In the genomic region with DNA sequence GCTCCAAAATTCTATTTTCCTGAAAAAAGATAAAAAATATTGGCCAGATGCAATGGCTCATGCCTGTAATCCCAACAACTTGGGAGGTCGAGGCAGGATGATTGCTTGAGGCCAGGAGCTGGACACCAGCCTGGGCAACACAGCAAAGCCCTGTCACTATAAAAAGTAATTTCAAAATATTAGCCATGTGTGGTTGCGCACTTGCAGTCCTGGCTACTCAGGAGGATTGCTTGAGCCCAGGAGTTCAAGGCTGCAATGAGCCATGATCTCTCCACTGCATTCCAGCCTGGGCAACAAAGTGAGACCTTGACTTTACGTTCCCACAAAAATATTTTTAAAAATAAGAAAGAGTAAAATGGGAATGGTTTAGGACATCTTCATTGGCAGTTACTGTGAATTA, we compare ENCODE assay signal across 33 cellular contexts.
DNase-seq lines count a peak whose midpoint lies in the region; ATAC-seq and TF ChIP-seq lines count a peak whose summit lies in the region.
"Had no signal": no experiment of that assay in that cellular context is flagged by ENCODE, and none has a peak within 500 bp of the region (broad histone marks: within the 10 kb centered on the region; RNA-seq: fewer than 3 reads in every experiment).

No MANE protein-coding gene starts in this region.

- no peak for TF ChIP-seq EP300 in gastroesophageal sphincter (IDR thresholded peaks at IDR 0.05)

- POLR2A ChIA-PET in naive thymus-derived CD4-positive, alpha-beta T cell (lab: Charles Lee), result interaction anchor here (1.4 to 14.5 kb wide), 4 partner anchors 7 to 18 kb away, joined by 6 to 189 read pairs (median 98); no protein-coding TSS in a partner anchor

- H3K9me3 ChIP-seq in gastroesophageal sphincter (no peaks in the 10 kb centered on the region), upper lobe of right lung (no peaks in the 10 kb centered on the region)
- H3K9me3 ChIP-seq in naive thymus-derived CD4-positive, alpha-beta T cell (ENCODE audit: control insufficient read depth in 2 of 3, low read length in 3 of 3), result no peaks in the 10 kb centered on the region
- H3K9me3 ChIP-seq: spleen had no signal

- peaks cover 21 to 62% (median 23%) of the 10 kb centered on the region in 3 donors for H3K4me1 ChIP-seq in gastroesophageal sphincter
- H3K4me1 ChIP-seq in naive thymus-derived CD4-positive, alpha-beta T cell (ENCODE audit: control insufficient read depth in 2 of 2, insufficient read depth in 2 of 2, low read length in 2 of 2), result peaks cover 0 to 81% of the 10 kb centered on the region in 2 donors
- H3K4me1 ChIP-seq in upper lobe of right lung, result peaks cover 43% of the 10 kb centered on the region

- H3K36me3 ChIP-seq in gastroesophageal sphincter (no peaks in the 10 kb centered on the region), upper lobe of right lung (no peaks in the 10 kb centered on the region)
- H3K36me3 ChIP-seq in naive thymus-derived CD4-positive, alpha-beta T cell (ENCODE audit: control insufficient read depth in 2 of 3, insufficient read depth in 3 of 3, low read length in 3 of 3), result peaks cover 0 to 9% (median 0%) of the 10 kb centered on the region in 3 experiments
- H3K36me3 ChIP-seq: spleen had no signal

- H3K4me3 ChIP-seq in gastroesophageal sphincter (no peak overlapping the region), upper lobe of right lung (no peak overlapping the region)
- no peak overlapping the region for H3K4me3 ChIP-seq in naive thymus-derived CD4-positive, alpha-beta T cell (ENCODE audit: low read length)
- H3K4me3 ChIP-seq: GM23338, K562, spleen had no signal

- no peaks in the 10 kb centered on the region for H3K27me3 Mint-ChIP-seq in activated naive CD8-positive, alpha-beta T cell
- H3K27me3 Mint-ChIP-seq in activated naive CD8-positive, alpha-beta T cell treated with anti-CD3 and anti-CD28 coated beads, Interleukin-2, amount 50 U/mL, for 24 hours, result no peaks in the 10 kb centered on the region
- no peaks in the 10 kb centered on the region for H3K27me3 Mint-ChIP-seq in naive thymus-derived CD4-positive, alpha-beta T cell
- H3K27me3 Mint-ChIP-seq: activated B cell treated with CpG ODN at 0.5 μM for 24 hours; activated CD4-positive, alpha-beta memory T cell treated with anti-CD3 and anti-CD28 coated beads for 36 hours; memory B cell had no signal

- 63 to 70% methylated on average over 3 of the region's 3 CpGs for WGBS in gastroesophageal sphincter (ENCODE audit: low coverage in 1 of 2), 2 donors

- no peak for ATAC-seq in activated naive CD8-positive, alpha-beta T cell treated with anti-CD3 and anti-CD28 coated beads, Interleukin-2, amount 50 U/mL, for 24 hours
- peak; percentile 29 for ATAC-seq in gastroesophageal sphincter
- no peak for ATAC-seq in naive thymus-derived CD4-positive, alpha-beta T cell
- no peak for ATAC-seq in upper lobe of right lung
- ATAC-seq in GM19324 (IDR thresholded peaks at IDR 0.05; ENCODE audit: low FRiP score, unreplicated experiment), result no peak
- ATAC-seq: K562; stimulated activated effector memory CD8-positive, alpha-beta T cell treated with anti-CD3 and anti-CD28 coated beads, Interleukin-12 subunit alpha, Interleukin-12 subunit beta, amount 100 ng/mL, for 72 hours had no signal

- TF ChIP-seq POLR2A in gastroesophageal sphincter (IDR thresholded peaks at IDR 0.05), result no peak

- H3K4me3 Mint-ChIP-seq in activated naive CD8-positive, alpha-beta T cell, result no peak overlapping the region
- no peak overlapping the region for H3K4me3 Mint-ChIP-seq in activated naive CD8-positive, alpha-beta T cell treated with anti-CD3 and anti-CD28 coated beads, Interleukin-2, amount 50 U/mL, for 24 hours
- peak overlapping the region in 5 of 10 donors; percentile 7 to 63 (median 62) for H3K4me3 Mint-ChIP-seq in naive thymus-derived CD4-positive, alpha-beta T cell
- H3K4me3 Mint-ChIP-seq: activated B cell treated with CpG ODN at 0.5 μM for 24 hours; activated CD4-positive, alpha-beta memory T cell treated with anti-CD3 and anti-CD28 coated beads for 36 hours; brain; GM23338; HFFc6; memory B cell; stimulated activated effector memory CD8-positive, alpha-beta T cell treated with anti-CD3 and anti-CD28 coated beads, Interleukin-12 subunit alpha, Interleukin-12 subunit beta, amount 100 ng/mL, for 72 hours had no signal

- H3K9me3 Mint-ChIP-seq in activated naive CD8-positive, alpha-beta T cell (ENCODE audit: low read depth), result no peaks in the 10 kb centered on the region
- peaks cover 6% of the 10 kb centered on the region for H3K9me3 Mint-ChIP-seq in activated naive CD8-positive, alpha-beta T cell treated with anti-CD3 and anti-CD28 coated beads, Interleukin-2, amount 50 U/mL, for 24 hours
- H3K9me3 Mint-ChIP-seq in naive thymus-derived CD4-positive, alpha-beta T cell, result peaks cover 0 to 6% (median 0%) of the 10 kb centered on the region in 11 donors
- H3K9me3 Mint-ChIP-seq: activated B cell treated with CpG ODN at 0.5 μM for 24 hours; activated CD4-positive, alpha-beta memory T cell treated with anti-CD3 and anti-CD28 coated beads for 36 hours; brain; GM23338; HFFc6; memory B cell; stimulated activated effector memory CD8-positive, alpha-beta T cell treated with anti-CD3 and anti-CD28 coated beads, Interleukin-12 subunit alpha, Interleukin-12 subunit beta, amount 100 ng/mL, for 72 hours had no signal

- H3K27me3 ChIP-seq in gastroesophageal sphincter (no peaks in the 10 kb centered on the region), upper lobe of right lung (no peaks in the 10 kb centered on the region)
- no peaks in the 10 kb centered on the region for H3K27me3 ChIP-seq in naive thymus-derived CD4-positive, alpha-beta T cell (ENCODE audit: control insufficient read depth in 2 of 2, insufficient read depth in 2 of 2, low read length in 2 of 2)
- H3K27me3 ChIP-seq: spleen had no signal

- peaks cover 96% of the 10 kb centered on the region for H3K4me1 Mint-ChIP-seq in activated naive CD8-positive, alpha-beta T cell (ENCODE audit: low read depth)
- H3K4me1 Mint-ChIP-seq in activated naive CD8-positive, alpha-beta T cell treated with anti-CD3 and anti-CD28 coated beads, Interleukin-2, amount 50 U/mL, for 24 hours, result peaks cover 92% of the 10 kb centered on the region
- H3K4me1 Mint-ChIP-seq in naive thymus-derived CD4-positive, alpha-beta T cell, result peaks cover 62 to 96% (median 91%) of the 10 kb centered on the region in 7 donors

- H3K36me3 Mint-ChIP-seq in activated naive CD8-positive, alpha-beta T cell, result peaks cover 23% of the 10 kb centered on the region
- peaks cover 10% of the 10 kb centered on the region for H3K36me3 Mint-ChIP-seq in activated naive CD8-positive, alpha-beta T cell treated with anti-CD3 and anti-CD28 coated beads, Interleukin-2, amount 50 U/mL, for 24 hours (ENCODE audit: low read depth)
- H3K36me3 Mint-ChIP-seq in naive thymus-derived CD4-positive, alpha-beta T cell, result peaks cover 0 to 53% (median 31%) of the 10 kb centered on the region in 5 donors
- H3K36me3 Mint-ChIP-seq: brain; stimulated activated effector memory CD8-positive, alpha-beta T cell treated with anti-CD3 and anti-CD28 coated beads, Interleukin-12 subunit alpha, Interleukin-12 subunit beta, amount 100 ng/mL, for 72 hours had no signal

- H3K27ac ChIP-seq in gastroesophageal sphincter (peak overlapping the region in 3 of 4 donors; percentile 62 to 78 (median 67)), upper lobe of right lung (peak overlapping the region; percentile 24)
- H3K27ac ChIP-seq in naive thymus-derived CD4-positive, alpha-beta T cell (ENCODE audit: low read depth, low read length), result peak overlapping the region; percentile 43
- H3K27ac ChIP-seq: spleen had no signal

- peak overlapping the region; percentile 94 for H3K27ac Mint-ChIP-seq in activated naive CD8-positive, alpha-beta T cell
- no peak overlapping the region for H3K27ac Mint-ChIP-seq in activated naive CD8-positive, alpha-beta T cell treated with anti-CD3 and anti-CD28 coated beads, Interleukin-2, amount 50 U/mL, for 24 hours
- H3K27ac Mint-ChIP-seq in naive thymus-derived CD4-positive, alpha-beta T cell, result peak overlapping the region in 4 of 9 donors; percentile 43 to 79 (median 74)
- H3K27ac Mint-ChIP-seq: activated B cell treated with CpG ODN at 0.5 μM for 24 hours; activated CD4-positive, alpha-beta memory T cell treated with anti-CD3 and anti-CD28 coated beads for 36 hours; GM23338; HFFc6; memory B cell; stimulated activated effector memory CD8-positive, alpha-beta T cell treated with anti-CD3 and anti-CD28 coated beads, Interleukin-12 subunit alpha, Interleukin-12 subunit beta, amount 100 ng/mL, for 72 hours had no signal

- intact Hi-C loops in naive thymus-derived CD4-positive, alpha-beta T cell (cut with micrococcal nuclease), result no loop called here
- intact Hi-C loops in upper lobe of right lung (cut with DNase I), result no loop called here

- TF ChIP-seq CTCF in gastroesophageal sphincter (IDR thresholded peaks at IDR 0.05) (no peak), upper lobe of right lung (IDR thresholded peaks at IDR 0.05) (no peak)

- no peak for DNase-seq in activated naive CD8-positive, alpha-beta T cell treated with anti-CD3 and anti-CD28 coated beads, Interleukin-2, amount 50 U/mL, for 24 hours
- no peak for DNase-seq in naive thymus-derived CD4-positive, alpha-beta T cell
- DNase-seq in upper lobe of right lung (no peak), SIG-M5 (lab: John Stamatoyannopoulos, UW) (no peak), cerebellar cortex (ENCODE audit: low spot score) (no peak)
- DNase-seq: 8988T; activated B cell treated with CpG ODN at 0.5 μM for 24 hours; activated CD4-positive, alpha-beta memory T cell treated with anti-CD3 and anti-CD28 coated beads for 36 hours; activated CD8-positive, alpha-beta memory T cell treated with anti-CD3 and anti-CD28 coated beads, Interleukin-2, amount 50 U/mL, for 48 hours; AML-193; DMS79; effector CD8-positive, alpha-beta T cell; erythroblast; GF-D8; HFFc6; MM.1S; NCI-H1417; NCI-H2081 treated with DMSO at 0.1 percent for 48 hours; NCI-H446 treated with DMSO at 0.1 percent for 48 hours; OCI-M1; SHP77; spleen; stimulated activated CD4-positive, alpha-beta T cell treated with anti-CD3 and anti-CD28 coated beads, Interleukin-2, amount 100 ng/mL, for 48 hours; SW 1271; T1000 had no signal

- CTCF ChIA-PET in naive thymus-derived CD4-positive, alpha-beta T cell (lab: Charles Lee), result no interaction called here
